23 cellular contexts compared by ENCODE assay signal in genomic region chr10:43252166-43252784, GRCh38. TPM values are rescaled to one million over a fixed set of nuclear protein-coding genes. Genes with fewer than 3 reads are reported as not detected.
DNase-seq lines count a peak whose midpoint lies in the region; ATAC-seq and TF ChIP-seq lines count a peak whose summit lies in the region.
"Had no signal": no experiment of that assay in that cellular context is flagged by ENCODE, and none has a peak within 500 bp of the region (broad histone marks: within the 10 kb centered on the region; RNA-seq: fewer than 3 reads in every experiment).

No MANE protein-coding gene starts in this region.

- peaks cover 3% of the 10 kb centered on the region for H3K4me1 ChIP-seq in endodermal cell (ENCODE audit: control insufficient read depth, insufficient read depth, low read length)
- H3K4me1 ChIP-seq: sigmoid colon, stomach had no signal

- H3K27ac ChIP-seq in endodermal cell (ENCODE audit: low read depth, low read length), result no peak overlapping the region
- H3K27ac ChIP-seq: sigmoid colon, stomach, VCaP had no signal

- no peak for TF ChIP-seq CTCF in endodermal cell (conservative IDR thresholded peaks at IDR 0.05)

- H3K36me3 Mint-ChIP-seq in activated T-cell treated with anti-CD3 and anti-CD28 coated beads, Interleukin-2, amount 50 U/mL, for 24 hours (ENCODE audit: low read depth), result no peaks in the 10 kb centered on the region
- no peaks in the 10 kb centered on the region for H3K36me3 Mint-ChIP-seq in activated T-cell treated with anti-CD3 and anti-CD28 coated beads, Interleukin-2, amount 50 U/mL, for 72 hours (ENCODE audit: insufficient read depth in 2 of 2)
- H3K36me3 Mint-ChIP-seq in endodermal cell (ENCODE audit: low read depth), result no peaks in the 10 kb centered on the region
- no peaks in the 10 kb centered on the region for H3K36me3 Mint-ChIP-seq in stimulated activated effector memory CD8-positive, alpha-beta T cell treated with anti-CD3 and anti-CD28 coated beads, Interleukin-12 subunit alpha, Interleukin-12 subunit beta, amount 100 ng/mL, for 72 hours
- H3K36me3 Mint-ChIP-seq: activated naive CD4-positive, alpha-beta T cell treated with anti-CD3 and anti-CD28 coated beads, Interleukin-2, amount 10 ng/mL, durations not matched to agents 7 days and 5 days had no signal

- H3K27ac Mint-ChIP-seq in activated T-cell treated with anti-CD3 and anti-CD28 coated beads, Interleukin-2, amount 50 U/mL, for 24 hours, result no peak overlapping the region
- H3K27ac Mint-ChIP-seq in activated T-cell treated with anti-CD3 and anti-CD28 coated beads, Interleukin-2, amount 50 U/mL, for 72 hours, result no peak overlapping the region
- H3K27ac Mint-ChIP-seq in endodermal cell, result no peak overlapping the region
- peak overlapping the region; percentile 88 for H3K27ac Mint-ChIP-seq in stimulated activated effector memory CD8-positive, alpha-beta T cell treated with anti-CD3 and anti-CD28 coated beads, Interleukin-12 subunit alpha, Interleukin-12 subunit beta, amount 100 ng/mL, for 72 hours
- H3K27ac Mint-ChIP-seq: activated naive CD4-positive, alpha-beta T cell treated with anti-CD3 and anti-CD28 coated beads, Interleukin-2, amount 10 ng/mL, durations not matched to agents 7 days and 5 days; CD4-positive, alpha-beta T cell; HFFc6 had no signal

- no peak overlapping the region for H3K9ac ChIP-seq in endodermal cell (ENCODE audit: extremely low read depth, low read length, poor library complexity, severe bottlenecking)

- H3K27me3 ChIP-seq in endodermal cell (ENCODE audit: control insufficient read depth, insufficient read depth, low read length, poor library complexity, severe bottlenecking), result no peaks in the 10 kb centered on the region
- H3K27me3 ChIP-seq: MG63, sigmoid colon had no signal

- no peak overlapping the region for H3K4me3 Mint-ChIP-seq in activated T-cell treated with anti-CD3 and anti-CD28 coated beads, Interleukin-2, amount 50 U/mL, for 24 hours
- no peak overlapping the region for H3K4me3 Mint-ChIP-seq in activated T-cell treated with anti-CD3 and anti-CD28 coated beads, Interleukin-2, amount 50 U/mL, for 72 hours
- no peak overlapping the region for H3K4me3 Mint-ChIP-seq in endodermal cell
- no peak overlapping the region for H3K4me3 Mint-ChIP-seq in stimulated activated effector memory CD8-positive, alpha-beta T cell treated with anti-CD3 and anti-CD28 coated beads, Interleukin-12 subunit alpha, Interleukin-12 subunit beta, amount 100 ng/mL, for 72 hours
- H3K4me3 Mint-ChIP-seq: activated naive CD4-positive, alpha-beta T cell treated with anti-CD3 and anti-CD28 coated beads, Interleukin-2, amount 10 ng/mL, durations not matched to agents 7 days and 5 days; CD4-positive, alpha-beta T cell; HFFc6 had no signal

- no peaks in the 10 kb centered on the region for H3K9me3 Mint-ChIP-seq in activated T-cell treated with anti-CD3 and anti-CD28 coated beads, Interleukin-2, amount 50 U/mL, for 24 hours
- H3K9me3 Mint-ChIP-seq in activated T-cell treated with anti-CD3 and anti-CD28 coated beads, Interleukin-2, amount 50 U/mL, for 72 hours, result no peaks in the 10 kb centered on the region
- H3K9me3 Mint-ChIP-seq in endodermal cell, result peaks cover 3% of the 10 kb centered on the region
- no peaks in the 10 kb centered on the region for H3K9me3 Mint-ChIP-seq in stimulated activated effector memory CD8-positive, alpha-beta T cell treated with anti-CD3 and anti-CD28 coated beads, Interleukin-12 subunit alpha, Interleukin-12 subunit beta, amount 100 ng/mL, for 72 hours
- H3K9me3 Mint-ChIP-seq: activated naive CD4-positive, alpha-beta T cell treated with anti-CD3 and anti-CD28 coated beads, Interleukin-2, amount 10 ng/mL, durations not matched to agents 7 days and 5 days; CD4-positive, alpha-beta T cell; HFFc6 had no signal

- peaks cover 12% of the 10 kb centered on the region for H3K4me1 Mint-ChIP-seq in activated T-cell treated with anti-CD3 and anti-CD28 coated beads, Interleukin-2, amount 50 U/mL, for 24 hours (ENCODE audit: low read depth)
- peaks cover 7% of the 10 kb centered on the region for H3K4me1 Mint-ChIP-seq in activated T-cell treated with anti-CD3 and anti-CD28 coated beads, Interleukin-2, amount 50 U/mL, for 72 hours (ENCODE audit: low read depth)
- peaks cover 14% of the 10 kb centered on the region for H3K4me1 Mint-ChIP-seq in endodermal cell
- peaks cover 58% of the 10 kb centered on the region for H3K4me1 Mint-ChIP-seq in stimulated activated effector memory CD8-positive, alpha-beta T cell treated with anti-CD3 and anti-CD28 coated beads, Interleukin-12 subunit alpha, Interleukin-12 subunit beta, amount 100 ng/mL, for 72 hours

- H3K27me3 Mint-ChIP-seq in activated T-cell treated with anti-CD3 and anti-CD28 coated beads, Interleukin-2, amount 50 U/mL, for 24 hours, result no peaks in the 10 kb centered on the region
- no peaks in the 10 kb centered on the region for H3K27me3 Mint-ChIP-seq in activated T-cell treated with anti-CD3 and anti-CD28 coated beads, Interleukin-2, amount 50 U/mL, for 72 hours (ENCODE audit: low read depth)
- peaks cover 2% of the 10 kb centered on the region for H3K27me3 Mint-ChIP-seq in endodermal cell (ENCODE audit: insufficient read depth)

- H3K4me3 ChIP-seq in endodermal cell (ENCODE audit: low read length), result no peak overlapping the region
- H3K4me3 ChIP-seq: MG63, sigmoid colon, stomach had no signal

- no peak for ATAC-seq in activated T-cell treated with anti-CD3 and anti-CD28 coated beads, Interleukin-2, amount 50 U/mL, for 72 hours (replicated peaks in 1 of 2)
- no peak for ATAC-seq in stimulated activated effector memory CD8-positive, alpha-beta T cell treated with anti-CD3 and anti-CD28 coated beads, Interleukin-12 subunit alpha, Interleukin-12 subunit beta, amount 100 ng/mL, for 72 hours
- no peak for ATAC-seq in GM21529 (IDR thresholded peaks at IDR 0.05; ENCODE audit: unreplicated experiment)

- peak; percentile 22 for DNase-seq in activated T-cell treated with anti-CD3 and anti-CD28 coated beads, Interleukin-2, amount 50 U/mL, for 24 hours
- DNase-seq in activated T-cell treated with anti-CD3 and anti-CD28 coated beads, Interleukin-2, amount 50 U/mL, for 72 hours, result no peak
- DNase-seq in D341Med (ENCODE audit: low spot score), result peak; percentile 18
- DNase-seq in endodermal cell, result peak; percentile 35
- DNase-seq in stimulated activated effector memory CD8-positive, alpha-beta T cell treated with anti-CD3 and anti-CD28 coated beads, Interleukin-12 subunit alpha, Interleukin-12 subunit beta, amount 100 ng/mL, for 72 hours (ENCODE audit: low spot score in 2 of 2), result peak in 1 of 2 donors; percentile 45
- DNase-seq in occipital lobe (lab: John Stamatoyannopoulos, UW), result no peak
- no peak for DNase-seq in pons (ENCODE audit: low spot score)
- DNase-seq: anterior cingulate cortex; central memory CD4-positive, alpha-beta T cell; DMS53; effector CD4-positive, alpha-beta T cell; glutamatergic neuron; HFFc6; MG63; NCI-H1436 treated with DMSO at 0.1 percent for 48 hours; NCI-H82; OCI-M1; stomach had no signal

- H3K9me3 ChIP-seq in endodermal cell (ENCODE audit: control insufficient read depth, low read length), result no peaks in the 10 kb centered on the region
- H3K9me3 ChIP-seq: MG63 had no signal

- H3K36me3 ChIP-seq in endodermal cell (ENCODE audit: control insufficient read depth, insufficient read depth, low read length), result no peaks in the 10 kb centered on the region
- H3K36me3 ChIP-seq: MG63, sigmoid colon, stomach had no signal

- 80 to 91% methylated on average over 7 to 9 of the region's 9 CpGs for WGBS in endodermal cell (ENCODE audit: insufficient coverage in 1 of 2, insufficient read length in 1 of 2), 2 experiments

RNA-seq across cellular contexts. Expression of gene RASGEF1A, which starts 14.6 kb away (rescaled TPM):
- 1 to 10 TPM; 1.7 TPM for total RNA-seq in activated T-cell treated with anti-CD3 and anti-CD28 coated beads, Interleukin-2, amount 50 U/mL, for 72 hours
- total RNA-seq in endodermal cell (10 to 100 TPM in 1 of 2 donors, 1 to 10 TPM in 1; 8.1 to 13.4 TPM), occipital lobe (9.7 TPM)
- 5.3 TPM for polyA plus RNA-seq in endodermal cell (2013, experiment 1 of 2)
- polyA plus RNA-seq in endodermal cell (2013, experiment 2 of 2), result 4.2 TPM
- total RNA-seq: HFFc6 had no signal

Comparison
In these comparisons a context has a peak if more than half of its experiments do, and no peak if none do; other contexts are left out.
1. DNase-seq: peak in activated T-cell treated with anti-CD3 and anti-CD28 coated beads, Interleukin-2, amount 50 U/mL, for 24 hours (single experiment), D341Med (single experiment) and endodermal cell (single experiment); none in activated T-cell treated with anti-CD3 and anti-CD28 coated beads, Interleukin-2, amount 50 U/mL, for 72 hours (0 of 2), occipital lobe (single experiment) and pons (single experiment).